ENCODE assay signal across 9 cellular contexts in genomic region chr1:44276006-44276405, GRCh38.
DNase-seq lines count a peak whose midpoint lies in the region; FAIRE-seq and TF ChIP-seq lines count a peak whose summit lies in the region.
"Had no signal": no experiment of that assay in that cellular context is flagged by ENCODE, and none has a peak within 500 bp of the region (broad histone marks: within the 10 kb centered on the region; RNA-seq: fewer than 3 reads in every experiment).

No MANE protein-coding gene starts in this region.

- no peak overlapping the region for H2AFZ ChIP-seq in osteoblast (ENCODE audit: low read length)

- POLR2A ChIA-PET in HEK293T (lab: Yijun Ruan, JAX), result interaction anchor here (1.1 kb wide), 1 partner anchor 9 kb away, joined by 3 read pairs; no protein-coding TSS in a partner anchor

- DNase-seq in HEK293T (ENCODE audit: extremely low spot score), result no peak
- DNase-seq in NCI-H345 (lab: John Stamatoyannopoulos, UW), result peak; percentile 89
- DNase-seq in cardiac fibroblast (ENCODE audit: low read depth in 2 of 2), result peak; percentile 34 to 50
- DNase-seq in osteoblast (ENCODE audit: insufficient read length, low spot score, missing footprints), result no peak
- DNase-seq in iPS-NIHi11 (ENCODE audit: low spot score), result no peak
- no peak for DNase-seq in coronary artery (ENCODE audit: low spot score)
- no peak for DNase-seq in kidney
- DNase-seq: NCI-H2227 treated with DMSO at 0.1 percent for 48 hours, T1000 had no signal

- H3K27me3 ChIP-seq in osteoblast (ENCODE audit: insufficient read depth, low read length), result no peaks in the 10 kb centered on the region

- H3K4me3 ChIP-seq in cardiac fibroblast (replicated peaks in 1 of 2; ENCODE audit: low read depth in 2 of 2, low read length in 2 of 2) (no peak overlapping the region), osteoblast (ENCODE audit: insufficient read depth, low read length) (no peak overlapping the region), coronary artery (no peak overlapping the region), kidney (ENCODE audit: low read length in 2 of 2) (no peak overlapping the region)

- H3K4me2 ChIP-seq in osteoblast (ENCODE audit: insufficient read depth, low read length), result peak overlapping the region; percentile 19

- H3K27ac ChIP-seq in osteoblast (ENCODE audit: low read depth, low read length) (no peak overlapping the region), coronary artery (no peak overlapping the region), kidney (ENCODE audit: low read depth in 2 of 2, low read length in 2 of 2) (no peak overlapping the region)

- FAIRE-seq in kidney (lab: Jason Lieb, UNC), result no peak

- H3K9me3 ChIP-seq in osteoblast (ENCODE audit: low read depth, low read length), result no peaks in the 10 kb centered on the region
- H3K9me3 ChIP-seq in kidney (ENCODE audit: control insufficient read depth in 1 of 2, low read length in 2 of 2), result no peaks in the 10 kb centered on the region

- no peak for TF ChIP-seq CTCF in cardiac fibroblast (IDR thresholded peaks at IDR 0.05; ENCODE audit: low read depth, low read length)
- no peak for TF ChIP-seq CTCF in osteoblast (IDR thresholded peaks at IDR 0.05; ENCODE audit: extremely low read depth, low read depth, low read length)
- TF ChIP-seq CTCF in coronary artery (IDR thresholded peaks at IDR 0.05), result no peak
- TF ChIP-seq CTCF in kidney (IDR thresholded peaks at IDR 0.05; ENCODE audit: borderline replicate concordance, extremely low read depth, insufficient read depth), result no peak

- CTCF ChIA-PET in HEK293T (lab: Yijun Ruan, JAX), result interaction anchor here (0.6 kb wide), 1 partner anchor 206 kb away, joined by 3 read pairs; no protein-coding TSS in a partner anchor

- no peaks in the 10 kb centered on the region for H3K79me2 ChIP-seq in osteoblast (ENCODE audit: insufficient read depth, low read length)

- H3K4me1 ChIP-seq in osteoblast (ENCODE audit: insufficient read depth, low read length), result peaks cover 18% of the 10 kb centered on the region
- peaks cover 0 to 11% of the 10 kb centered on the region in 2 donors for H3K4me1 ChIP-seq in kidney (ENCODE audit: control insufficient read depth in 1 of 2, insufficient read depth in 1 of 2, low read depth in 1 of 2, low read length in 2 of 2)

- H3K36me3 ChIP-seq in osteoblast (ENCODE audit: insufficient read depth, low read length), result no peaks in the 10 kb centered on the region
- H3K36me3 ChIP-seq in kidney (ENCODE audit: control insufficient read depth in 1 of 2, insufficient read depth in 2 of 2, low read length in 2 of 2), result peaks cover 0 to 6% of the 10 kb centered on the region in 2 donors

- peaks cover 29% of the 10 kb centered on the region for H4K20me1 ChIP-seq in osteoblast (ENCODE audit: insufficient read depth, low read length)

- no peak overlapping the region for H3K9ac ChIP-seq in kidney (ENCODE audit: low read length in 2 of 2)

- intact Hi-C loops in kidney (cut with DNase I), result no loop called here

TF ChIP-seq in HEK293T, 16 proteins besides CTCF, POLR2A, EP300 and RAD21:
- TF ChIP-seq L3MBTL2 (conservative IDR thresholded peaks at IDR 0.05) (no peak), PKNOX1 (IDR thresholded peaks at IDR 0.05) (peak; percentile 37; the same call in 1 of the 2 replicates), SUZ12 (IDR thresholded peaks at IDR 0.05) (no peak), FOXK2 (IDR thresholded peaks at IDR 0.05) (no peak)

Comparison
In these comparisons a context has a peak if more than half of its experiments do, and no peak if none do; other contexts are left out.
1. DNase-seq: peak in NCI-H345 (single experiment) and cardiac fibroblast (2 of 2); none in HEK293T (single experiment), osteoblast (single experiment), iPS-NIHi11 (single experiment), coronary artery (single experiment) and kidney (single experiment).